Comparison of ENCODE assay signal across 2 cellular contexts in genomic region chr3:49880581-49881328, GRCh38.
A peak's percentile ranks its signal among the peaks of the same experiment; 100 is the strongest.
TF ChIP-seq lines count a peak whose summit lies in the region.

No MANE protein-coding gene starts in this region.

TF ChIP-seq in GM23338, 12 proteins besides CTCF, POLR2A, EP300 and RAD21:
- no peak for TF ChIP-seq REST (IDR thresholded peaks at IDR 0.05; ENCODE audit: unreplicated experiment)
- TF ChIP-seq POLR2AphosphoS5 (IDR thresholded peaks at IDR 0.05; ENCODE audit: low read depth): no peak
- TF ChIP-seq ZNF114 (CRISPR knock-in tag; IDR thresholded peaks at IDR 0.05): no peak
- TF ChIP-seq CREB1 (CRISPR knock-in tag; IDR thresholded peaks at IDR 0.05; ENCODE audit: low read depth): no peak
- no peak for TF ChIP-seq NANOG (IDR thresholded peaks at IDR 0.05; ENCODE audit: borderline replicate concordance)
- no peak for TF ChIP-seq STAT1 (IDR thresholded peaks at IDR 0.05; ENCODE audit: unreplicated experiment)
- no peak for TF ChIP-seq ZNF462 (CRISPR knock-in tag; IDR thresholded peaks at IDR 0.05)
- no peak for TF ChIP-seq ETS1 (IDR thresholded peaks at IDR 0.05)

TF ChIP-seq in WTC11, 78 proteins besides CTCF, POLR2A, EP300 and RAD21 (continued from another document):
- TF ChIP-seq AFF4 (CRISPR knock-in tag; IDR thresholded peaks at IDR 0.05; ENCODE audit: borderline replicate concordance) (no peak), NR3C1 (CRISPR knock-in tag; conservative IDR thresholded peaks at IDR 0.05; ENCODE audit: low read depth) (no peak), ZBTB43 (CRISPR knock-in tag; IDR thresholded peaks at IDR 0.05) (no peak), ZSCAN18 (CRISPR knock-in tag; IDR thresholded peaks at IDR 0.05) (0 out of 2 replicates have a peak, but pooled peaks have one; percentile 46), NFE2L1 (CRISPR knock-in tag; IDR thresholded peaks at IDR 0.05) (no peak), ESRRA (CRISPR knock-in tag; IDR thresholded peaks at IDR 0.05; ENCODE audit: borderline replicate concordance) (no peak), FOXP1 (CRISPR knock-in tag; IDR thresholded peaks at IDR 0.05; ENCODE audit: borderline replicate concordance) (0 out of 2 replicates have a peak, but pooled peaks have one; percentile 17), USF1 (CRISPR knock-in tag; IDR thresholded peaks at IDR 0.05) (no peak), GRHL2 (CRISPR knock-in tag; IDR thresholded peaks at IDR 0.05; ENCODE audit: insufficient replicate concordance, severe bottlenecking) (no peak), SMAD4 (CRISPR knock-in tag; IDR thresholded peaks at IDR 0.05) (no peak)
